Comparison of ENCODE assay signal across 1 cellular context in the genomic region with DNA sequence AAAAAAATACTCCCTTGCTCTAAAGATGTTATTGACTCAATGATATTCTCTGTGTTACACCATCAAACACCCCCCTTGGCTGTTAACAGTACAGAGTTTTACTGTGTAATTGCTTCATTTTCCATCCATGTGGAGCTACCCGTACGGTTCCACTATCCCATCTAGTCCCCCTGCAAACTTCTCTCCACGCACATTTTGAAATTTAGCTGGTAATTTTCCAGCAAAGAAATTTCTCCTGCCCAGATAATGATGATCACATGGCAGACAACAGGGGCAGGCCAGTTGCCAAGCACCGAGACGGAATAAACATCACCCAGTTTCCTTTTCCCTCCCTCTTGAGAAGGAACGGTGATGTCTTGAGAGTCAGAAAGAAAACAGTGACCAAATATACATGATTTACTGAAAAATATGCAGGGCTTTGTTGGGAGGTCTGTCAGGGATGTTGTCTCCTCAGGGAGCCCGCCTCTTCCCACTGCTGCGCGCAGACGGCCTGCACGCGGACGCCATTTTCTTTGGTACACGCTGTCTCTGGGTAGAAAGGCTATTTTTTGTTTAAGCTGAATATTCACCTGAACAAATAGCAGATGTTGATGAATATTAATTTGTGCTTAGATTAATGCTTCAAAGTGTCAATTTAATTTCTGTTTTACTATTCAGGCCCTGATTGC.
A peak's percentile ranks its signal among the peaks of the same experiment; 100 is the strongest.
TF ChIP-seq lines count a peak whose summit lies in the region.

No MANE protein-coding gene starts in this region.

TF ChIP-seq in IMR-90, 13 proteins besides CTCF, POLR2A, EP300 and RAD21:
- TF ChIP-seq FOS (IDR thresholded peaks at IDR 0.05; ENCODE audit: low read depth, low read length) (no peak), USF2 (IDR thresholded peaks at IDR 0.05; ENCODE audit: low read depth, low read length) (peak; percentile 18; the same call in 1 of the 2 replicates)
